1 cellular context compared by ENCODE assay signal in genomic region chr1:183942933-183943693, GRCh38.
TF ChIP-seq lines count a peak whose summit lies in the region.

No MANE protein-coding gene starts in this region.

TF ChIP-seq in K562, 482 proteins besides CTCF, POLR2A, EP300 and RAD21 (continued from another document):
- TF ChIP-seq TFAP4 (CRISPR knock-in tag; IDR thresholded peaks at IDR 0.05; ENCODE audit: borderline replicate concordance) (peak; percentile 29; the same call in 1 of the 2 replicates), CREB1 (IDR thresholded peaks at IDR 0.05) (no peak), CREB1 (CRISPR knock-in tag; IDR thresholded peaks at IDR 0.05) (peak; percentile 37; the same call in 1 of the 2 replicates), SIRT6 (IDR thresholded peaks at IDR 0.05; ENCODE audit: low read depth, low read length) (no peak), JUN (IDR thresholded peaks at IDR 0.05; ENCODE audit: borderline replicate concordance, low read depth, low read length) (no peak), JUN (CRISPR knock-in tag; IDR thresholded peaks at IDR 0.05; ENCODE audit: borderline replicate concordance) (no peak), TCF15 (CRISPR knock-in tag; IDR thresholded peaks at IDR 0.05) (no peak), NFE2L1 (tag; IDR thresholded peaks at IDR 0.05; ENCODE audit: borderline replicate concordance, low read depth) (no peak), MITF (IDR thresholded peaks at IDR 0.05) (0 out of 2 replicates have a peak, but pooled peaks have one; percentile 22), FOXO4 (CRISPR knock-in tag; IDR thresholded peaks at IDR 0.05) (no peak), PKNOX1 (IDR thresholded peaks at IDR 0.05) (peak; percentile 66), ZNF395 (CRISPR knock-in tag; IDR thresholded peaks at IDR 0.05) (no peak), ZNF263 (CRISPR knock-in tag; IDR thresholded peaks at IDR 0.05; ENCODE audit: borderline replicate concordance) (no peak), E2F4 (CRISPR knock-in tag; IDR thresholded peaks at IDR 0.05; ENCODE audit: low read depth) (no peak), RBM22 (IDR thresholded peaks at IDR 0.05; ENCODE audit: low read depth, low read length, poor library complexity, severe bottlenecking) (no peak), ZBTB26 (CRISPR knock-in tag; IDR thresholded peaks at IDR 0.05) (no peak), ESRRB (CRISPR knock-in tag; IDR thresholded peaks at IDR 0.05; ENCODE audit: borderline replicate concordance) (no peak), ZNF511 (CRISPR knock-in tag; IDR thresholded peaks at IDR 0.05) (no peak), NKRF (IDR thresholded peaks at IDR 0.05; ENCODE audit: borderline replicate concordance) (no peak), CHAMP1 (IDR thresholded peaks at IDR 0.05) (no peak), PHF20 (IDR thresholded peaks at IDR 0.05; ENCODE audit: partially characterized antibody) (no peak), USF1 (CRISPR knock-in tag; IDR thresholded peaks at IDR 0.05) (peak; percentile 78), ZNF212 (CRISPR knock-in tag; IDR thresholded peaks at IDR 0.05) (no peak), ZC3H8 (IDR thresholded peaks at IDR 0.05) (no peak), ELF1 (tag; IDR thresholded peaks at IDR 0.05) (no peak), ETV6 (IDR thresholded peaks at IDR 0.05; ENCODE audit: borderline replicate concordance in 1 of 2, low read depth in 2 of 2, low read length in 1 of 2) (no peak), ETV6 (CRISPR knock-in tag; IDR thresholded peaks at IDR 0.05; ENCODE audit: borderline replicate concordance) (no peak), ZNF408 (CRISPR knock-in tag; IDR thresholded peaks at IDR 0.05; ENCODE audit: low read depth) (no peak), HBP1 (CRISPR knock-in tag; IDR thresholded peaks at IDR 0.05) (no peak), ZNF239 (CRISPR knock-in tag; IDR thresholded peaks at IDR 0.05) (no peak), ATF1 (CRISPR knock-in tag; IDR thresholded peaks at IDR 0.05) (no peak), ATF1 (tag; IDR thresholded peaks at IDR 0.05) (0 out of 2 replicates have a peak, but pooled peaks have one; percentile 5), KDM4B (IDR thresholded peaks at IDR 0.05; ENCODE audit: borderline replicate concordance in 2 of 2, low read depth in 1 of 2) (no peak), SMARCA5 (IDR thresholded peaks at IDR 0.05) (peak; percentile 12; the same call in 1 of the 2 replicates), ADNP (tag; IDR thresholded peaks at IDR 0.05) (no peak)
